Comparison of ENCODE assay signal across 8 cellular contexts in the genomic region with DNA sequence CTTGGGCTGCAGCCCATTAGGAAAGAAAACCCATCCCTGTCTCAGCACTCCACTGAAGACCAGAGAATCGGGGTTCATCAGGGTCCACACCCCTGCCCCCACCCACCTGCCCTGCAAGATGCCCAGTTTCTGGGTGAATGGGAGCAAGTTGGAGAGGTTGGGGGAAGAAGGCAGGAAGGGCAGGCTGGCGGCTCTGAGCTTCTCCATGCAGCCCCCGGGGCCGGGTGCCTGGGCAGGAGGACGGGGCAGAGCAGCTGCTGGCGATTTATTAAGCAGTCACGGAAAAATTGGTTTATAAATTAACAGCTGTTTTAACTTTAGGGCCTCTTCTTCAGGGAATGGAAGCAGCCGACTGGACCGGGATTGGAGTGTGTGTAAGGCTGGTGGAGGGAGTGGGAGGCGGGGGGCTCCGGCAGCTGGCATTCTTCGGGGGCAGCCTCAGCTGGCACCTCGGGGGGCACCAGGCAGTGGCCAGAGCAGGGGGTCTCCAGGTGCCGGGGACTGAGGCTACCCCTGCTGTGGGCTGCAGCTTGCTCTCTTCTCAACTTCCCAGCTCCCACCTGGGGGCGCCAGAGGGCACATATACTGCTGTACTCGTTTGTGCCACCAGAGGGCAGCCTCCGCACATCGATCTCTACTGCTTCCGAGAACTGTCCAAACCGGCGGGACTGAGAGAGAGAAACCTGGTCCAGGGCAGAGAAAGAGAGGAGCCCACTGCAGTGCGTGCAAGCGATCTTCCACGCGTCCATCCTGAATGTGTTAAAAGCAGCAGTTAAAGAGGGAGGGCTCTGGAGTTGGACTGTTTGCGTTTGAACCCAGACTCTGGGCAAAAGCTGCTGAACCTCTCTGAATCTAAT. TPM values are rescaled to one million over a fixed set of nuclear protein-coding genes. Genes with fewer than 3 reads are reported as not detected.
DNase-seq lines count a peak whose midpoint lies in the region; ATAC-seq, FAIRE-seq and TF ChIP-seq lines count a peak whose summit lies in the region.

No MANE protein-coding gene starts in this region.

- ATAC-seq in HG02970 (IDR thresholded peaks at IDR 0.05; ENCODE audit: low FRiP score, unreplicated experiment) (peak; percentile 57), GM18511 (IDR thresholded peaks at IDR 0.05; ENCODE audit: unreplicated experiment) (no peak)

- DNase-seq in GM03348 (ENCODE audit: low spot score) (peak; percentile 92), NCI-H226 (peak; percentile 54), bronchial epithelial cell (ENCODE audit: low read depth) (peak; percentile 59), kidney glomerular epithelial cell (lab: John Stamatoyannopoulos, UW) (peak; percentile 56)
- DNase-seq in activated CD4-positive, CD25-positive, alpha-beta regulatory T cell treated with anti-CD3 and anti-CD28 coated beads, Interleukin-2, amount 50 U/mL, for 16 hours (ENCODE audit: low read depth, low spot score) = peak; percentile 81
- peak; percentile 85 for DNase-seq in stimulated activated CD4-positive, alpha-beta T cell treated with anti-CD3 and anti-CD28 coated beads, Interleukin-1b, Interleukin-23, amount 100 ng/mL, for 48 hours

- peaks cover 13% of the 10 kb centered on the region for H3K27me3 ChIP-seq in bronchial epithelial cell (ENCODE audit: control insufficient read depth, insufficient read depth, low read length)

- no peaks in the 10 kb centered on the region for H3K36me3 ChIP-seq in bronchial epithelial cell (ENCODE audit: control insufficient read depth, insufficient read depth, low read length)

- no peak overlapping the region for H3K4me3 ChIP-seq in bronchial epithelial cell (ENCODE audit: low read depth, low read length)

- peak; percentile 100 for TF ChIP-seq CTCF in bronchial epithelial cell (IDR thresholded peaks at IDR 0.05; ENCODE audit: insufficient read depth, low read length, severe bottlenecking)

- no peak for FAIRE-seq in bronchial epithelial cell (lab: Jason Lieb, UNC)

RNA-seq across cellular contexts. Expression of a gene that starts 5.0 kb away (rescaled TPM):
- total RNA-seq in bronchial epithelial cell = not detected in 2 replicates

RNA-seq across cellular contexts. Expression of a gene that starts 14.0 kb away (rescaled TPM):
- not detected in 2 replicates for total RNA-seq in bronchial epithelial cell

RNA-seq across cellular contexts. Expression of a gene that starts 15.2 kb away (rescaled TPM):
- total RNA-seq in bronchial epithelial cell = 18.4 and 23.0 TPM in 2 replicates

RNA-seq across cellular contexts. Expression of a gene that starts 43.4 kb away (rescaled TPM):
- total RNA-seq in bronchial epithelial cell = 0.51 TPM in 1 of 2 replicates, not detected in the other

RNA-seq across cellular contexts. Expression of a gene that starts 46.5 kb away (rescaled TPM):
- not detected in 2 replicates for total RNA-seq in bronchial epithelial cell
